ENCODE assay signal across 21 cellular contexts in the genomic region with DNA sequence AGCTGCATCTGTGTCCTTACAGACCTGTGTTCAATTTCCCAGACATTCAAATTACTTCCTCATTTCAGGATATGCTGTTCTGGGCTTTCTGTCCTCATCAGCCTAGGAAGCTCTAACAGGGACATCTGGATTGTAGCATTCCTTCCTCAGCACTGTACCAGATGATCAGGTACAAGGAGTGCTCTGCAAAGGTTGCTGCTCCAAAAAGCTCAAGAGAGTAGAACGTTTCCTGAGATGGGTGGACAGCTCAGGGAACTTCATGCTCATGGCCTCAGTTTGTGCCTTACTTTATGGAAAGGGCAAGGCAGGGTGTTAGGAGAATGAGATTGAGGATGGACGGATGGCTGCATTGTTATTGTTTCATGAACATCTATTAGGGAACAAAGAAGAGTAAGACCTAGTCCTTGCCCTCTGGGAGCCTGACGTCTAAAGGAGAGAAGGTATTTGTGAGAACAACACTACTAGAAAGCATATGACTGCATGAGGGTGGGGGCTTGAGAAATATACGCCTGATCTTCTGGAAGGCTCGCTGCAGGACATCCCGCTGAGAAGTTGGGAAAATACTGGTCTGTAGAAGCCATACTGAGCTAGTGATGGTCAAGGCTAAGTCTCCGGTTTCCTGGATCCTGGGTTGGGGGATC. TPM values are rescaled to one million over a fixed set of nuclear protein-coding genes. Genes with fewer than 3 reads are reported as not detected.
DNase-seq lines count a peak whose midpoint lies in the region; ATAC-seq and TF ChIP-seq lines count a peak whose summit lies in the region.
"Had no signal": no experiment of that assay in that cellular context is flagged by ENCODE, and none has a peak within 500 bp of the region (broad histone marks: within the 10 kb centered on the region; RNA-seq: fewer than 3 reads in every experiment).

No MANE protein-coding gene starts in this region.

- H3K79me2 ChIP-seq in SK-N-SH (ENCODE audit: insufficient read depth) = no peaks in the 10 kb centered on the region
- no peaks in the 10 kb centered on the region for H3K79me2 ChIP-seq in Karpas-422 (ENCODE audit: low read length)

- ATAC-seq in SK-N-SH treated with all-trans-retinoic acid at 6 μM for 48 hours = peak; percentile 15
- ATAC-seq in activated T-helper 17 cell treated with anti-CD3 and anti-CD28 coated beads, Interleukin-2, amount 50 U/mL, for 72 hours (replicated peaks) = peak; percentile 1

- no peak overlapping the region for H3K9ac ChIP-seq in SK-N-SH
- H3K9ac ChIP-seq in Karpas-422 (ENCODE audit: low read length) = no peak overlapping the region

- H3K27ac ChIP-seq in SK-N-SH (ENCODE audit: low read depth in 2 of 2, low read length in 1 of 2) (no peak overlapping the region), Karpas-422 (ENCODE audit: low read length) (no peak overlapping the region)
- H3K27ac ChIP-seq: psoas muscle, SJCRH30 had no signal

- H3K9me2 ChIP-seq in SK-N-SH (no peaks in the 10 kb centered on the region), Karpas-422 (replicated peaks; ENCODE audit: insufficient read depth, low read length) (no peaks in the 10 kb centered on the region)

- peaks cover 6% of the 10 kb centered on the region for H3K4me1 Mint-ChIP-seq in activated T-helper 17 cell treated with anti-CD3 and anti-CD28 coated beads, Interleukin-2, amount 50 U/mL, for 72 hours
- H3K4me1 Mint-ChIP-seq in nephron progenitor cell = no peaks in the 10 kb centered on the region
- H3K4me1 Mint-ChIP-seq: nephron had no signal

- H2AFZ ChIP-seq in SK-N-SH (ENCODE audit: low read depth) (no peak overlapping the region), Karpas-422 (ENCODE audit: low read length) (no peak overlapping the region)

- TF ChIP-seq EP300 in SK-N-SH (IDR thresholded peaks at IDR 0.05; ENCODE audit: borderline replicate concordance in 1 of 2, low read depth in 1 of 2, low read length in 1 of 2) = no peak

- no peaks in the 10 kb centered on the region for H3K9me3 ChIP-seq in SK-N-SH
- H3K9me3 ChIP-seq in Karpas-422 (ENCODE audit: low read length) = no peaks in the 10 kb centered on the region
- H3K9me3 ChIP-seq: psoas muscle, SJCRH30 had no signal

- H3K4me3 ChIP-seq in SK-N-SH (ENCODE audit: low read depth in 2 of 2, low read length in 1 of 2) (no peak overlapping the region), Karpas-422 (ENCODE audit: low read length) (no peak overlapping the region)
- H3K4me3 ChIP-seq: psoas muscle, SJCRH30 had no signal

- peaks cover 20% of the 10 kb centered on the region for H3F3A ChIP-seq in SK-N-SH (replicated peaks; ENCODE audit: insufficient read depth)

- peak overlapping the region; percentile 29 for H3K27ac Mint-ChIP-seq in activated T-helper 17 cell treated with anti-CD3 and anti-CD28 coated beads, Interleukin-2, amount 50 U/mL, for 72 hours
- H3K27ac Mint-ChIP-seq in nephron progenitor cell = peak overlapping the region; percentile 13
- H3K27ac Mint-ChIP-seq: memory B cell, nephron had no signal

- CTCF ChIA-PET in SK-N-SH (lab: Yijun Ruan, JAX) = interaction anchor here (0.7 to 1.6 kb wide), 6 partner anchors 10 to 513 kb away, joined by 3 to 8 read pairs (median 3); a partner anchor contains a TSS

- no peaks in the 10 kb centered on the region for H3K9me3 Mint-ChIP-seq in activated T-helper 17 cell treated with anti-CD3 and anti-CD28 coated beads, Interleukin-2, amount 50 U/mL, for 72 hours
- H3K9me3 Mint-ChIP-seq in nephron progenitor cell = no peaks in the 10 kb centered on the region
- H3K9me3 Mint-ChIP-seq: CD4-positive, alpha-beta memory T cell; memory B cell; nephron had no signal

- no peak for DNase-seq in SK-N-SH
- peak; percentile 55 for DNase-seq in Karpas-422
- DNase-seq in nephron progenitor cell = no peak
- no peak for DNase-seq in mesenteric fat pad (ENCODE audit: low spot score)
- no peak for DNase-seq in posterior vena cava (ENCODE audit: low spot score)
- DNase-seq in NCI-H2196 treated with DMSO at 0.1 percent for 48 hours (lab: John Stamatoyannopoulos, UW; ENCODE audit: unreplicated experiment) = no peak
- DNase-seq: activated CD4-positive, alpha-beta T cell treated with anti-CD3 and anti-CD28 coated beads for 48 hours; activated CD8-positive, alpha-beta memory T cell treated with anti-CD3 and anti-CD28 coated beads, Interleukin-2, amount 50 U/mL, for 4 hours; activated naive CD4-positive, alpha-beta T cell; CD4-positive, alpha-beta memory T cell; MM.1S; NCI-H187 treated with DMSO at 0.1 percent for 48 hours; small intestine; stimulated activated CD4-positive, alpha-beta T cell treated with anti-CD3 and anti-CD28 coated beads, Interleukin-4, amount 100 ng/mL, for 1 hour; T1000 had no signal

- TF ChIP-seq CTCF in SK-N-SH (IDR thresholded peaks at IDR 0.05) = no peak
- TF ChIP-seq CTCF in nephron progenitor cell (IDR thresholded peaks at IDR 0.05) = no peak

- H3K4me3 Mint-ChIP-seq in activated T-helper 17 cell treated with anti-CD3 and anti-CD28 coated beads, Interleukin-2, amount 50 U/mL, for 72 hours = no peak overlapping the region
- H3K4me3 Mint-ChIP-seq in nephron progenitor cell = no peak overlapping the region
- H3K4me3 Mint-ChIP-seq: CD4-positive, alpha-beta memory T cell; memory B cell; nephron had no signal

- peaks cover 10 to 23% of the 10 kb centered on the region in 2 experiments for H3K36me3 ChIP-seq in SK-N-SH (replicated peaks in 1 of 2; ENCODE audit: control insufficient read depth in 1 of 2, insufficient read depth in 2 of 2, low read length in 1 of 2)
- H3K36me3 ChIP-seq in Karpas-422 (ENCODE audit: insufficient read depth, low read length) = no peaks in the 10 kb centered on the region

- intact Hi-C loops in posterior vena cava (cut with DNase I) = no loop called here

- no peak for TF ChIP-seq RAD21 in SK-N-SH (IDR thresholded peaks at IDR 0.05; ENCODE audit: low read length)

- H3K27me3 Mint-ChIP-seq in activated T-helper 17 cell treated with anti-CD3 and anti-CD28 coated beads, Interleukin-2, amount 50 U/mL, for 72 hours = peaks cover 12% of the 10 kb centered on the region
- peaks cover 10% of the 10 kb centered on the region for H3K27me3 Mint-ChIP-seq in nephron progenitor cell (ENCODE audit: low read depth, poor library complexity)

- H4K20me1 ChIP-seq in SK-N-SH (ENCODE audit: insufficient read depth) (no peaks in the 10 kb centered on the region), Karpas-422 (ENCODE audit: insufficient read depth, low read depth, low read length) (no peaks in the 10 kb centered on the region)

- 62% methylated on average over 7 of the region's 7 CpGs for WGBS in SK-N-SH (ENCODE audit: low lambda C conversion rate)

- POLR2A ChIA-PET in SK-N-SH (lab: Yijun Ruan, JAX) = interaction anchor here (1.3 kb wide), 1 partner anchor 10 kb away, joined by 3 read pairs; no protein-coding TSS in a partner anchor

- H3K4me2 ChIP-seq in SK-N-SH = no peak overlapping the region
- H3K4me2 ChIP-seq in Karpas-422 (ENCODE audit: low read depth, low read length, poor library complexity, severe bottlenecking) = no peak overlapping the region

- H3K4me1 ChIP-seq in SK-N-SH (ENCODE audit: control insufficient read depth in 1 of 2, insufficient read depth in 2 of 2, low read depth in 1 of 2, low read length in 1 of 2) (peaks cover 0 to 10% of the 10 kb centered on the region in 2 experiments; a peak in 3 of 4 replicates), Karpas-422 (ENCODE audit: low read length) (no peaks in the 10 kb centered on the region)
- H3K4me1 ChIP-seq: psoas muscle had no signal

- H3K27me3 ChIP-seq in SK-N-SH (ENCODE audit: insufficient read depth) = no peaks in the 10 kb centered on the region
- H3K27me3 ChIP-seq in Karpas-422 (ENCODE audit: low read length) = no peaks in the 10 kb centered on the region

- H3K36me3 Mint-ChIP-seq in activated T-helper 17 cell treated with anti-CD3 and anti-CD28 coated beads, Interleukin-2, amount 50 U/mL, for 72 hours (ENCODE audit: low read depth) = peaks cover 21% of the 10 kb centered on the region
- peaks cover 15% of the 10 kb centered on the region for H3K36me3 Mint-ChIP-seq in nephron progenitor cell (ENCODE audit: low read depth)

TF ChIP-seq in SK-N-SH treated with all-trans-retinoic acid at 6 μM for 48 hours, 23 proteins besides CTCF, POLR2A, EP300 and RAD21 (continues in another document):
- TF ChIP-seq TOX (CRISPR knock-in tag; IDR thresholded peaks at IDR 0.05; ENCODE audit: borderline replicate concordance) = no peak

TF ChIP-seq in SK-N-SH, 30 proteins besides CTCF, POLR2A, EP300 and RAD21:
- TF ChIP-seq MEF2A (IDR thresholded peaks at IDR 0.05; ENCODE audit: borderline replicate concordance, low read depth) (no peak), GABPA (IDR thresholded peaks at IDR 0.05; ENCODE audit: low read depth) (no peak)

RNA-seq across cellular contexts. Expression of a gene that starts 10.5 kb away (rescaled TPM):
- 9.3 and 11.5 TPM in 2 replicates for polyA plus RNA-seq in SK-N-SH (2012; rRNA removed)
- polyA plus RNA-seq in SK-N-SH (2012; cell fraction: cytosol; rRNA removed) = 5.7 and 7.0 TPM in 2 replicates
- 41.8 and 45.0 TPM in 2 replicates for polyA plus RNA-seq in SK-N-SH (2012; cell fraction: nucleus; rRNA removed)
- 3.5 and 14.6 TPM in 2 replicates for total RNA-seq in Karpas-422 (2014; rRNA removed; shearing (Covaris generic); ENCODE audit: low replicate concordance)
- total RNA-seq in activated T-helper 17 cell treated with anti-CD3 and anti-CD28 coated beads, Interleukin-2, amount 50 U/mL, for 72 hours = 10 to 100 TPM in 1 of 2 donors, 1 to 10 TPM in 1; 9.3 to 19.5 TPM
- total RNA-seq in mesenteric fat pad (5.1 TPM), posterior vena cava (1 to 10 TPM; 5.3 to 6.1 TPM)

RNA-seq across cellular contexts. Expression of a gene that starts 33.0 kb away (rescaled TPM):
- polyA plus RNA-seq in SK-N-SH (2012; rRNA removed) = 12.5 and 16.4 TPM in 2 replicates
- polyA plus RNA-seq in SK-N-SH (2012; cell fraction: cytosol; rRNA removed) = 3.8 and 6.2 TPM in 2 replicates
- polyA plus RNA-seq in SK-N-SH (2012; cell fraction: nucleus; rRNA removed) = 104 and 108 TPM in 2 replicates
- 24.3 and 50.0 TPM in 2 replicates for total RNA-seq in Karpas-422 (2014; rRNA removed; shearing (Covaris generic); ENCODE audit: low replicate concordance)
- 10 to 100 TPM; 12.7 to 17.3 TPM for total RNA-seq in activated T-helper 17 cell treated with anti-CD3 and anti-CD28 coated beads, Interleukin-2, amount 50 U/mL, for 72 hours
- 12.2 TPM for total RNA-seq in mesenteric fat pad
- total RNA-seq in posterior vena cava = 10 to 100 TPM; 10.8 to 16.3 TPM

RNA-seq across cellular contexts. Expression of a gene that starts 33.6 kb away (rescaled TPM):
- 15.0 and 17.9 TPM in 2 replicates for polyA plus RNA-seq in SK-N-SH (2012; rRNA removed)
- 7.0 and 10.8 TPM in 2 replicates for polyA plus RNA-seq in SK-N-SH (2012; cell fraction: cytosol; rRNA removed)
- 32.3 and 36.8 TPM in 2 replicates for polyA plus RNA-seq in SK-N-SH (2012; cell fraction: nucleus; rRNA removed)
- total RNA-seq in Karpas-422 (2014; rRNA removed; shearing (Covaris generic); ENCODE audit: low replicate concordance) = 20.7 and 20.8 TPM in 2 replicates
- 100 to 1,000 TPM; 103 to 105 TPM for total RNA-seq in activated T-helper 17 cell treated with anti-CD3 and anti-CD28 coated beads, Interleukin-2, amount 50 U/mL, for 72 hours
- total RNA-seq in mesenteric fat pad = 19.1 TPM
- 10 to 100 TPM; 13.9 to 19.6 TPM for total RNA-seq in posterior vena cava
